In genomic region chr1:111677604-111678003, GRCh38 we compare ENCODE assay signal across 32 cellular contexts.
"Had no signal": no experiment of that assay in that cellular context is flagged by ENCODE, and none has a peak within 500 bp of the region (broad histone marks: within the 10 kb centered on the region; RNA-seq: fewer than 3 reads in every experiment).

No MANE protein-coding gene starts in this region.

- H3K4me1 ChIP-seq: left lung, pancreas, prostate gland, thyroid gland, vagina had no signal

- H3K4me1 Mint-ChIP-seq: mesothelial cell of epicardium, neural crest cell had no signal

- H3K27me3 Mint-ChIP-seq: naive B cell; stimulated activated naive B cell treated with anti-CD40 and anti-IgM and Interleukin-4, amounts not matched to agents 10 μg/mL and 1 μg/mL and 100 μg/mL, for 72 hours had no signal

- H3K27ac ChIP-seq: left lung, lower lobe of right lung, pancreas, prostate gland, skin epidermis, testis, thyroid gland, transverse colon, upper lobe of left lung, vagina had no signal

- H3K9me3 ChIP-seq: pancreas, prostate gland, testis, thyroid gland, vagina had no signal

- H3K36me3 ChIP-seq: pancreas, prostate gland, thyroid gland had no signal

- H3K27ac Mint-ChIP-seq: immature natural killer cell, mesothelial cell of epicardium, nephron had no signal

- H3K4me3 Mint-ChIP-seq: immature natural killer cell; mesothelial cell of epicardium; naive B cell; nephron; neural crest cell; stimulated activated naive B cell treated with anti-CD40 and anti-IgM and Interleukin-4, amounts not matched to agents 10 μg/mL and 1 μg/mL and 100 μg/mL, for 72 hours had no signal

- H3K27me3 ChIP-seq: left lung, pancreas, stomach, testis, thyroid gland, transverse colon, upper lobe of left lung, vagina had no signal

- H3K4me3 ChIP-seq: left lung, lower lobe of right lung, pancreas, prostate gland, skin epidermis, stomach, testis, thyroid gland, transverse colon, upper lobe of left lung, vagina had no signal

- ATAC-seq: left colon; left lung; lower lobe of right lung; pancreas; right cardiac atrium; sciatic nerve; stimulated activated naive B cell treated with anti-CD40 and anti-IgM and Interleukin-4, amounts not matched to agents 10 μg/mL and 1 μg/mL and 100 μg/mL, for 72 hours; stimulated activated naive CD8-positive, alpha-beta T cell treated with anti-CD3 and anti-CD28 coated beads, Interleukin-15, Interleukin-2, amounts not matched to agents 100 U/mL and 50 U/mL, for 24 hours had no signal

- DNase-seq: hypothalamus; immature natural killer cell; kidney; left colon; left lung; lower lobe of right lung; mammary epithelial cell; mesendoderm; naive B cell; nucleus accumbens; pancreas; posterior cingulate gyrus; retina; right cardiac atrium; stimulated activated CD4-positive, alpha-beta T cell treated with anti-CD3 and anti-CD28 coated beads, Interleukin-12 subunit alpha, Interleukin-12 subunit beta, amount 100 ng/mL, for 4 hours; stimulated activated CD4-positive, alpha-beta T cell treated with anti-CD3 and anti-CD28 coated beads, Interleukin-15, amount 100 ng/mL, for 24 hours; stimulated activated CD4-positive, alpha-beta T cell treated with anti-CD3 and anti-CD28 coated beads, Interleukin-2, amount 100 ng/mL, for 24 hours; stimulated activated CD4-positive, alpha-beta T cell treated with anti-CD3 and anti-CD28 coated beads, Interleukin-4, amount 100 ng/mL, for 1 hour; stimulated activated naive B cell treated with anti-CD40 and anti-IgM and Interleukin-4, amounts not matched to agents 10 μg/mL and 1 μg/mL and 100 μg/mL, for 72 hours; stimulated activated naive CD8-positive, alpha-beta T cell treated with anti-CD3 and anti-CD28 coated beads, Interleukin-15, Interleukin-2, amounts not matched to agents 100 U/mL and 50 U/mL, for 24 hours; stomach; testis; thyroid gland; transverse colon; upper lobe of left lung had no signal
